ENCODE assay signal across 16 cellular contexts in genomic region chr10:118804262-118804773, GRCh38. TPM values are rescaled to one million over a fixed set of nuclear protein-coding genes. Genes with fewer than 3 reads are reported as not detected.
DNase-seq lines count a peak whose midpoint lies in the region; ATAC-seq, FAIRE-seq and TF ChIP-seq lines count a peak whose summit lies in the region.
"Had no signal": no experiment of that assay in that cellular context is flagged by ENCODE, and none has a peak within 500 bp of the region (broad histone marks: within the 10 kb centered on the region; RNA-seq: fewer than 3 reads in every experiment).

No MANE protein-coding gene starts in this region.

- no peaks in the 10 kb centered on the region for H3K9me3 Mint-ChIP-seq in dendritic cell treated with granulocyte-macrophage colony-stimulating factor and Interleukin-4, amounts not matched to agents 40 ng/mL and 50 ng/mL, for 4 days
- H3K9me3 Mint-ChIP-seq: CD4-positive, alpha-beta memory T cell; IgD-negative memory B cell had no signal

- H3K27me3 Mint-ChIP-seq in dendritic cell treated with granulocyte-macrophage colony-stimulating factor and Interleukin-4, amounts not matched to agents 40 ng/mL and 50 ng/mL, for 4 days, result peaks cover 14% of the 10 kb centered on the region

- H3K4me3 Mint-ChIP-seq in dendritic cell treated with granulocyte-macrophage colony-stimulating factor and Interleukin-4, amounts not matched to agents 40 ng/mL and 50 ng/mL, for 4 days, result no peak overlapping the region
- H3K4me3 Mint-ChIP-seq: CD4-positive, alpha-beta memory T cell had no signal

- H3K9ac ChIP-seq in adipocyte (ENCODE audit: low read length), result peak overlapping the region; percentile 32

- no peak overlapping the region for H3K27ac ChIP-seq in small intestine (ENCODE audit: low read depth in 1 of 2, low read length in 1 of 2)
- H3K27ac ChIP-seq: A549, C4-2B had no signal

- no peak for FAIRE-seq in small intestine (lab: Jason Lieb, UNC)
- FAIRE-seq: A549, G401.6, GM12892 had no signal

- DNase-seq in adipocyte (ENCODE audit: low read depth) (no peak), mesenteric fat pad (ENCODE audit: low spot score) (peak; percentile 43), small intestine (peak; percentile 10), DMS53 (lab: John Stamatoyannopoulos, UW) (no peak), omental fat pad (ENCODE audit: low spot score) (no peak)
- DNase-seq in stimulated activated CD4-positive, alpha-beta T cell treated with anti-CD3 and anti-CD28 coated beads, Interleukin-4, amount 100 ng/mL, for 1 hour, result no peak
- DNase-seq: BE2C; CD4-positive, alpha-beta memory T cell; DMS79 treated with DMSO at 0.1 percent for 48 hours; EL had no signal

- H3K27me3 ChIP-seq in adipocyte (replicated peaks; ENCODE audit: control insufficient read depth, insufficient read depth, low read length), result peaks cover 4% of the 10 kb centered on the region
- no peaks in the 10 kb centered on the region for H3K27me3 ChIP-seq in small intestine (ENCODE audit: control insufficient read depth in 2 of 2, insufficient read depth in 2 of 2, low read length in 2 of 2)
- H3K27me3 ChIP-seq: BE2C had no signal

- no peak for ATAC-seq in omental fat pad (ENCODE audit: low FRiP score)

- H3K27ac Mint-ChIP-seq in dendritic cell treated with granulocyte-macrophage colony-stimulating factor and Interleukin-4, amounts not matched to agents 40 ng/mL and 50 ng/mL, for 4 days, result peak overlapping the region; percentile 11
- H3K27ac Mint-ChIP-seq: CD4-positive, alpha-beta memory T cell; IgD-negative memory B cell had no signal

- H3K4me1 Mint-ChIP-seq in dendritic cell treated with granulocyte-macrophage colony-stimulating factor and Interleukin-4, amounts not matched to agents 40 ng/mL and 50 ng/mL, for 4 days (ENCODE audit: low read depth), result peaks cover 9% of the 10 kb centered on the region
- H3K4me1 Mint-ChIP-seq: CD4-positive, alpha-beta memory T cell; IgD-negative memory B cell had no signal

- H3K4me1 ChIP-seq in adipocyte (ENCODE audit: control insufficient read depth, insufficient read depth, low read length), result peaks cover 32% of the 10 kb centered on the region
- no peaks in the 10 kb centered on the region for H3K4me1 ChIP-seq in small intestine (ENCODE audit: control insufficient read depth in 2 of 2, insufficient read depth in 1 of 2, low read depth in 1 of 2, low read length in 1 of 2)
- H3K4me1 ChIP-seq: BE2C had no signal

- H3K4me3 ChIP-seq in adipocyte (ENCODE audit: low read length) (no peak overlapping the region), small intestine (ENCODE audit: low read depth in 1 of 2, low read length in 2 of 2) (no peak overlapping the region)
- H3K4me3 ChIP-seq: A549 had no signal

- 53 to 61% (median 59%) methylated on average over 3 of the region's 3 CpGs for WGBS in small intestine, 3 donors

- H3K36me3 ChIP-seq in adipocyte (ENCODE audit: control insufficient read depth, insufficient read depth, low read length, severe bottlenecking) (no peaks in the 10 kb centered on the region), small intestine (ENCODE audit: control insufficient read depth in 2 of 2, insufficient read depth in 2 of 2, low read length in 2 of 2) (no peaks in the 10 kb centered on the region)
- H3K36me3 ChIP-seq: BE2C had no signal

- H3K36me3 Mint-ChIP-seq in dendritic cell treated with granulocyte-macrophage colony-stimulating factor and Interleukin-4, amounts not matched to agents 40 ng/mL and 50 ng/mL, for 4 days (ENCODE audit: low read depth), result no peaks in the 10 kb centered on the region
- H3K36me3 Mint-ChIP-seq: CD4-positive, alpha-beta memory T cell had no signal

- no peak for TF ChIP-seq CTCF in omental fat pad (IDR thresholded peaks at IDR 0.05)

- intact Hi-C loops in dendritic cell treated with granulocyte-macrophage colony-stimulating factor and Interleukin-4, amounts not matched to agents 40 ng/mL and 50 ng/mL, for 4 days (cut with micrococcal nuclease), result no loop called here

- H3K9me3 ChIP-seq in adipocyte (ENCODE audit: control insufficient read depth, low read length), result no peaks in the 10 kb centered on the region
- H3K9me3 ChIP-seq in small intestine (ENCODE audit: control insufficient read depth, low read depth), result no peaks in the 10 kb centered on the region
- H3K9me3 ChIP-seq: A549, BE2C had no signal

RNA-seq across cellular contexts. Expression of gene CACUL1, which starts 49.5 kb away (rescaled TPM):
- total RNA-seq in mesenteric fat pad (54.8 TPM), omental fat pad (10 to 100 TPM; 36.4 to 46.3 (median 41.9) TPM)
- polyA plus RNA-seq in small intestine, result 1 to 10 TPM; 3.5 to 7.7 (median 5.8) TPM

Comparison
In these comparisons a context has a peak if more than half of its experiments do, and no peak if none do; other contexts are left out.
1. DNase-seq: peak in mesenteric fat pad (single experiment) and small intestine (single experiment); none in adipocyte (single experiment), DMS53 (single experiment), omental fat pad (single experiment) and stimulated activated CD4-positive, alpha-beta T cell treated with anti-CD3 and anti-CD28 coated beads, Interleukin-4, amount 100 ng/mL, for 1 hour (single experiment).